In the genomic region with DNA sequence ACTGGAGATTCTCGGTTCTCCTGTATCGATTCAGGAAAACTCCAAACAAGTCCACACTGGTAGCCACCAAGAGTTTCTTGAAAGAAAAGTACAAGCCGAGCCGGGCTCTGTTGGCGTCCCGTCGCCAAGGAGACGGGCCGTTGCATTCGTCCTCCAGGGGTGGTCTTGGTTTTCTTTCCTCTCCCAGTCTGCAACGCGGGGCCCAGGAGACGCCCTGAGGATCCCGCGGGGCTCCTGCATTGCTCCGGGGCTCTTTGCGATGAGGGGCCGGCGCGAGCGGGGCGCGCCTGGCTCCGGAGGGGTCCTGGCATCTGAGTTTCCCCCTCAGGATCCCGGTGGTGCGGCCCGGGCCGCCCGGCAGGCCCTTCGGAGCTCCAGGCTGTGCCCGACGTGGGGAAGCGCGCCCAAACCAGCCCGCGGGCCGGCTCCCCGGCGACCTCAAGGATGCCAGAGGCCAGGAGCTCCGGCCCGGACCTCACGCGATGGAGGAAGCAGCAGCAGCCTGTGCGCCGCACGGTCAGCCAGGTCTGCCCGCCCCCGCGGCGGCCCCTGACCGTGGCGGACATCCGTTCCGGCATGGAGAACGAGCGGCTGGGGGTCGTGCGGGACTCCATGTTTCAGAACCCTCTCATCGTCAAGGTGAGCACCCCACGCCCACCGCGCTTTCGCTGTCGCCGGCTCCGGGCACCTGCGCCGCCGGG, we compare ENCODE assay signal across 1 cellular context.
TF ChIP-seq lines count a peak whose summit lies in the region.

CFAP77 (plus strand) TSS at position 384 of the 701 bp plus-strand sequence; CDS start at position 445, 61 bp downstream.

TF ChIP-seq in H1, 55 proteins besides CTCF, POLR2A, EP300 and RAD21:
- TF ChIP-seq SIX5 (IDR thresholded peaks at IDR 0.05; ENCODE audit: low read depth, low read length) (peak; percentile 37; the same call in 1 of the 2 replicates), SUZ12 (IDR thresholded peaks at IDR 0.05; ENCODE audit: low read length) (peak; percentile 14; the same call in 1 of the 2 replicates), JUND (IDR thresholded peaks at IDR 0.05; ENCODE audit: low read length) (peak; percentile 97), SIN3A (conservative IDR thresholded peaks at IDR 0.05 in 1 of 2, IDR thresholded peaks at IDR 0.05 in 1 of 2; ENCODE audit: low read depth in 1 of 2, low read length in 2 of 2) (peak; percentile 35 to 89; a peak in 2 of 4 replicates), HDAC2 (IDR thresholded peaks at IDR 0.05; ENCODE audit: borderline replicate concordance in 1 of 2, low read depth in 2 of 2, low read length in 2 of 2) (0 out of 4 replicates have a peak, but pooled peaks of 1 of the 2 experiments have one; percentile 20), PHF8 (conservative IDR thresholded peaks at IDR 0.05; ENCODE audit: low read depth, low read length) (0 out of 2 replicates have a peak, but pooled peaks have one; percentile 21), KDM4A (IDR thresholded peaks at IDR 0.05; ENCODE audit: low read depth, low read length, severe bottlenecking) (peak; percentile 78), E2F6 (IDR thresholded peaks at IDR 0.05) (0 out of 2 replicates have a peak, but pooled peaks have one; percentile 7), YY1 (IDR thresholded peaks at IDR 0.05; ENCODE audit: low read depth, low read length) (no peak), CHD1 (IDR thresholded peaks at IDR 0.05; ENCODE audit: low read depth, low read length) (peak; percentile 97), ASH2L (IDR thresholded peaks at IDR 0.05; ENCODE audit: low read length) (no peak), POLR2AphosphoS5 (IDR thresholded peaks at IDR 0.05; ENCODE audit: low read depth, low read length) (no peak)
